Comparison of ENCODE assay signal across 16 cellular contexts in genomic region chr5:18732556-18733479, GRCh38.
DNase-seq lines count a peak whose midpoint lies in the region; ATAC-seq and TF ChIP-seq lines count a peak whose summit lies in the region.
"Had no signal": no experiment of that assay in that cellular context is flagged by ENCODE, and none has a peak within 500 bp of the region (broad histone marks: within the 10 kb centered on the region; RNA-seq: fewer than 3 reads in every experiment).

No MANE protein-coding gene starts in this region.

- H3K27ac Mint-ChIP-seq in natural killer cell (peak overlapping the region; percentile 24 to 64), memory B cell (peak overlapping the region; percentile 74), T-cell (no peak overlapping the region)
- H3K27ac Mint-ChIP-seq in natural killer cell treated with Interleukin-12 subunit alpha and Interleukin-12 subunit beta and Interleukin-15 and Interleukin-18, amount 100 ng/mL, for 72 hours, result peak overlapping the region in 1 of 2 donors; percentile 23
- H3K27ac Mint-ChIP-seq: CD14-positive monocyte had no signal

- peaks cover 10% of the 10 kb centered on the region for H3K36me3 Mint-ChIP-seq in natural killer cell
- H3K36me3 Mint-ChIP-seq in natural killer cell treated with Interleukin-12 subunit alpha and Interleukin-12 subunit beta and Interleukin-15 and Interleukin-18, amount 100 ng/mL, for 72 hours, result peaks cover 9% of the 10 kb centered on the region
- H3K36me3 Mint-ChIP-seq in memory B cell, result peaks cover 24% of the 10 kb centered on the region
- peaks cover 42% of the 10 kb centered on the region for H3K36me3 Mint-ChIP-seq in T-cell

- H3K9me3 ChIP-seq in colonic mucosa, result no peaks in the 10 kb centered on the region
- H3K9me3 ChIP-seq: SK-N-SH had no signal

- no peak overlapping the region for H3K4me3 ChIP-seq in colonic mucosa
- H3K4me3 ChIP-seq: PC-9 had no signal

- in situ Hi-C loops in SK-MEL-5 (cut with HindIII; ENCODE audit: low pct_unique_long_range_greater_than_20kb, low sequenced_read_pairs), result no loop called here

- H3K4me1 ChIP-seq in colonic mucosa, result no peaks in the 10 kb centered on the region

- intact Hi-C loops in natural killer cell (cut with micrococcal nuclease) (no loop called here), colonic mucosa (cut with DNase I) (no loop called here)

- CTCF ChIA-PET in T-cell (lab: Charles Lee), result interaction anchor here in 1 of 2 donors (2.0 kb wide), 1 partner anchor 11 kb away, joined by 5 read pairs; no protein-coding TSS in a partner anchor

- DNase-seq in natural killer cell (no peak), SK-MEL-5 (ENCODE audit: low read depth, low spot score) (peak; percentile 16), memory B cell (ENCODE audit: low spot score in 2 of 2) (no peak), T-cell (no peak), colonic mucosa (no peak), germinal center (ENCODE audit: low spot score) (no peak)
- DNase-seq in natural killer cell treated with Interleukin-12 subunit alpha and Interleukin-12 subunit beta and Interleukin-15 and Interleukin-18, amount 100 ng/mL, for 72 hours (ENCODE audit: low spot score), result no peak
- DNase-seq: Calu3, NCI-H1694, NCI-H446 treated with DMSO at 0.1 percent for 48 hours, NCI-H748 treated with DMSO at 0.1 percent for 48 hours, PC-9, SK-N-SH had no signal

- H3K4me3 Mint-ChIP-seq in natural killer cell, result no peak overlapping the region
- H3K4me3 Mint-ChIP-seq in natural killer cell treated with Interleukin-12 subunit alpha and Interleukin-12 subunit beta and Interleukin-15 and Interleukin-18, amount 100 ng/mL, for 72 hours, result no peak overlapping the region
- H3K4me3 Mint-ChIP-seq in memory B cell, result no peak overlapping the region
- no peak overlapping the region for H3K4me3 Mint-ChIP-seq in T-cell
- H3K4me3 Mint-ChIP-seq: CD14-positive monocyte had no signal

- H3K27me3 Mint-ChIP-seq in natural killer cell (ENCODE audit: low read depth in 2 of 2) (no peaks in the 10 kb centered on the region), memory B cell (no peaks in the 10 kb centered on the region), T-cell (no peaks in the 10 kb centered on the region)
- H3K27me3 Mint-ChIP-seq in natural killer cell treated with Interleukin-12 subunit alpha and Interleukin-12 subunit beta and Interleukin-15 and Interleukin-18, amount 100 ng/mL, for 72 hours, result no peaks in the 10 kb centered on the region

- H3K4me1 Mint-ChIP-seq in natural killer cell, result peaks cover 20 to 30% of the 10 kb centered on the region in 2 donors
- peaks cover 14 to 15% of the 10 kb centered on the region in 2 donors for H3K4me1 Mint-ChIP-seq in natural killer cell treated with Interleukin-12 subunit alpha and Interleukin-12 subunit beta and Interleukin-15 and Interleukin-18, amount 100 ng/mL, for 72 hours (ENCODE audit: low read depth in 2 of 2)
- peaks cover 10% of the 10 kb centered on the region for H3K4me1 Mint-ChIP-seq in memory B cell
- H3K4me1 Mint-ChIP-seq in T-cell, result peaks cover 14 to 26% (median 23%) of the 10 kb centered on the region in 3 donors

- POLR2A ChIA-PET in T-cell (lab: Charles Lee), result no interaction called here

- ATAC-seq in natural killer cell (no peak), memory B cell (ENCODE audit: low read depth) (no peak), T-cell (replicated peaks in 1 of 4) (no peak), HG03025 (IDR thresholded peaks at IDR 0.05; ENCODE audit: low FRiP score, unreplicated experiment) (no peak)
- no peak for ATAC-seq in natural killer cell treated with Interleukin-12 subunit alpha and Interleukin-12 subunit beta and Interleukin-15 and Interleukin-18, amount 100 ng/mL, for 72 hours
- ATAC-seq: Right ventricle myocardium inferior had no signal

- TF ChIP-seq CTCF in natural killer cell (IDR thresholded peaks at IDR 0.05), result no peak
- no peak for TF ChIP-seq CTCF in colonic mucosa (IDR thresholded peaks at IDR 0.05)

- H3K27ac ChIP-seq in colonic mucosa, result no peak overlapping the region
- H3K27ac ChIP-seq: PC-9 had no signal

- H3K36me3 ChIP-seq in colonic mucosa, result no peaks in the 10 kb centered on the region

- H3K9me3 Mint-ChIP-seq in natural killer cell (no peaks in the 10 kb centered on the region), memory B cell (no peaks in the 10 kb centered on the region), T-cell (no peaks in the 10 kb centered on the region)
- no peaks in the 10 kb centered on the region for H3K9me3 Mint-ChIP-seq in natural killer cell treated with Interleukin-12 subunit alpha and Interleukin-12 subunit beta and Interleukin-15 and Interleukin-18, amount 100 ng/mL, for 72 hours

- no peaks in the 10 kb centered on the region for H3K27me3 ChIP-seq in colonic mucosa

- no peak overlapping the region for H3K9ac ChIP-seq in colonic mucosa (ENCODE audit: low read depth in 2 of 2, low read length in 2 of 2)
- H3K9ac ChIP-seq: SK-N-SH had no signal

Comparison
In these comparisons a context has a peak if more than half of its experiments do, and no peak if none do; other contexts are left out.
1. H3K27ac Mint-ChIP-seq: peak in natural killer cell (2 of 2) and memory B cell (single experiment); none in T-cell (0 of 2).